2 cellular contexts compared by ENCODE assay signal in genomic region chr10:91944880-91945630, GRCh38.
TF ChIP-seq lines count a peak whose summit lies in the region.

No MANE protein-coding gene starts in this region.

TF ChIP-seq in HEK293, 187 proteins besides CTCF, POLR2A, EP300 and RAD21 (continued from another document):
- no peak for TF ChIP-seq ZNF280D (tag by site-specific recombination; IDR thresholded peaks at IDR 0.05)
- TF ChIP-seq ZNF2 (tag by site-specific recombination; IDR thresholded peaks at IDR 0.05) = no peak

TF ChIP-seq in WTC11, 78 proteins besides CTCF, POLR2A, EP300 and RAD21 (continued from another document):
- no peak for TF ChIP-seq AR (CRISPR knock-in tag; IDR thresholded peaks at IDR 0.05)
- no peak for TF ChIP-seq PREB (CRISPR knock-in tag; IDR thresholded peaks at IDR 0.05; ENCODE audit: borderline replicate concordance)
- TF ChIP-seq ELF4 (CRISPR knock-in tag; IDR thresholded peaks at IDR 0.05; ENCODE audit: low read depth) = no peak
- TF ChIP-seq GRHL2 (CRISPR knock-in tag; IDR thresholded peaks at IDR 0.05; ENCODE audit: insufficient replicate concordance, severe bottlenecking) = no peak
- no peak for TF ChIP-seq ZNF281 (CRISPR knock-in tag; IDR thresholded peaks at IDR 0.05)
- no peak for TF ChIP-seq MYBL2 (CRISPR knock-in tag; IDR thresholded peaks at IDR 0.05)
